In the genomic region with DNA sequence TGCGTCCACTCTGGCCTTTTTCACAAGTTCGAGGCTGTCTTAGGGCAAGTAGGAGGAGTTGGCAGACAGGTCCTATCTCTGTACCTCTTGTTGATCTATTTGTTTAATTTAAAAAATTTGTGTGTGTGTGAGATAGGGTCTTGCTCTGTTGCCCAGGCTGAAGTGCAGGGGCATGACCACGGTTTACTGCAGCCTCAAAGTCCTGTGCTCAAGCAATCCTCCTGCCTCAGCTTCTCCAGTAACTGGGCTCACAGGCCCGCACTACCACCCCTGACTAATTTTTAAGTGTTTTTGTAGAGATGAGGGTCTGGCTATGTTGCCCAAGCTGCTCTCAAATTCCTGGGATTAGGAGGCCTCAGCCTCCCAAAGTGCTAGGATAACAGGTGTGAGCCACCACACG, we compare ENCODE assay signal across 19 cellular contexts. TPM values are rescaled to one million over a fixed set of nuclear protein-coding genes. Genes with fewer than 3 reads are reported as not detected.
DNase-seq lines count a peak whose midpoint lies in the region; ATAC-seq, FAIRE-seq and TF ChIP-seq lines count a peak whose summit lies in the region.
"Had no signal": no experiment of that assay in that cellular context is flagged by ENCODE, and none has a peak within 500 bp of the region (broad histone marks: within the 10 kb centered on the region; RNA-seq: fewer than 3 reads in every experiment).

No MANE protein-coding gene starts in this region.

- ATAC-seq in HepG2 (no peak), right lobe of liver (no peak), GM18873 (IDR thresholded peaks at IDR 0.05; ENCODE audit: low FRiP score, unreplicated experiment) (no peak)
- ATAC-seq: GM12878 had no signal

- peaks cover 5% of the 10 kb centered on the region for H3K79me2 ChIP-seq in HepG2 (ENCODE audit: insufficient read depth, low read length)

- H4K8ac ChIP-seq in mesenchymal stem cell (ENCODE audit: low read length), result no peak overlapping the region

- 93% methylated on average over 5 of the region's 5 CpGs for WGBS in HepG2 (ENCODE audit: low lambda C conversion rate)
- 94% methylated on average over 2 of the region's 5 CpGs for WGBS in right lobe of liver (ENCODE audit: insufficient coverage, low coverage, low lambda C conversion rate, missing lambda C conversion rate)
- 95% methylated on average over 4 of the region's 5 CpGs for WGBS in mesenchymal stem cell

- H2BK15ac ChIP-seq in mesenchymal stem cell (ENCODE audit: low read depth, poor library complexity, severe bottlenecking), result peak overlapping the region; percentile 86

- H3K14ac ChIP-seq in mesenchymal stem cell (ENCODE audit: low read length in 2 of 2), result no peak overlapping the region

- peak overlapping the region in 1 of 2 experiments; percentile 12 for H3K4ac ChIP-seq in mesenchymal stem cell (ENCODE audit: low read depth in 1 of 2, low read length in 2 of 2)

- DNase-seq in HepG2 (ENCODE audit: low spot score), result no peak
- no peak for DNase-seq in right lobe of liver
- no peak for DNase-seq in RWPE1 (ENCODE audit: low spot score)
- DNase-seq in mesenchymal stem cell, result no peak
- DNase-seq in colonic mucosa, result no peak
- no peak for DNase-seq in NCI-H2029 treated with DMSO at 0.1 percent for 48 hours (lab: John Stamatoyannopoulos, UW)
- DNase-seq in MG63, result no peak
- DNase-seq: 8988T; ACHN; CD4-positive, CD25-positive, alpha-beta regulatory T cell; DMS79; GM23248; H7; HFFc6 had no signal

- no peak overlapping the region for H2BK120ac ChIP-seq in mesenchymal stem cell (ENCODE audit: low read depth, low read length)

- H3K4me3 ChIP-seq in HepG2 (replicated peaks in 1 of 3; ENCODE audit: insufficient read depth in 1 of 3, low read depth in 2 of 3, low read length in 3 of 3) (no peak overlapping the region), right lobe of liver (no peak overlapping the region), mesenchymal stem cell (ENCODE audit: insufficient read depth in 1 of 2, low read depth in 1 of 2, low read length in 2 of 2) (no peak overlapping the region), colonic mucosa (no peak overlapping the region), MG63 (no peak overlapping the region)
- H3K4me3 ChIP-seq: BLaER1 treated with 17β-estradiol and CSF1 and Interleukin-3, amounts not matched to agents 10 nM and 100 nM; GM12878; GM23248 had no signal

- intact Hi-C loops in HepG2 (cut with micrococcal nuclease; ENCODE audit: unreplicated experiment), result no loop called here
- intact Hi-C loops in right lobe of liver (cut with DNase I), result no loop called here
- intact Hi-C loops in colonic mucosa (cut with DNase I), result no loop called here

- BruUV-seq in HepG2 (replicated peaks; lab: Mats Ljungman, UMichigan), result no TSS peak

- H3K4me1 ChIP-seq in HepG2 (ENCODE audit: insufficient read depth, low read length) (peaks cover 49% of the 10 kb centered on the region), right lobe of liver (peaks cover 0 to 11% (median 8%) of the 10 kb centered on the region in 4 donors), mesenchymal stem cell (ENCODE audit: control insufficient read depth, insufficient read depth, low read depth, low read length) (peaks cover 16% of the 10 kb centered on the region), colonic mucosa (no peaks in the 10 kb centered on the region)

- no peak overlapping the region for H3K9ac ChIP-seq in HepG2 (ENCODE audit: insufficient read depth, low read depth, low read length)
- H3K9ac ChIP-seq in mesenchymal stem cell (ENCODE audit: low read length), result no peak overlapping the region
- H3K9ac ChIP-seq in colonic mucosa (ENCODE audit: low read depth in 2 of 2, low read length in 2 of 2), result no peak overlapping the region
- H3K9ac ChIP-seq: BLaER1 treated with 17β-estradiol and CSF1 and Interleukin-3, amounts not matched to agents 10 nM and 100 nM; GM23248 had no signal

- H3K36me3 ChIP-seq in HepG2 (replicated peaks in 1 of 2; ENCODE audit: control insufficient read depth in 1 of 2, insufficient read depth in 2 of 2, low read length in 2 of 2) (no peaks in the 10 kb centered on the region), right lobe of liver (no peaks in the 10 kb centered on the region), mesenchymal stem cell (ENCODE audit: control insufficient read depth in 1 of 2, insufficient read depth in 2 of 2, low read depth in 1 of 2, low read length in 2 of 2) (no peaks in the 10 kb centered on the region), colonic mucosa (no peaks in the 10 kb centered on the region), MG63 (peaks cover 7% of the 10 kb centered on the region)
- H3K36me3 ChIP-seq: BLaER1 treated with 17β-estradiol and CSF1 and Interleukin-3, amounts not matched to agents 10 nM and 100 nM had no signal

- no peak for TF ChIP-seq POLR2A in HepG2 (IDR thresholded peaks at IDR 0.05; ENCODE audit: insufficient read depth in 1 of 2, low read depth in 2 of 2, low read length in 2 of 2)
- TF ChIP-seq POLR2A in right lobe of liver (IDR thresholded peaks at IDR 0.05), result no peak

- CTCF ChIA-PET in HepG2 (lab: Yijun Ruan, JAX; ENCODE audit: low intra/inter-chr PET ratio, low total read pairs) (no interaction called here), RWPE1 (lab: Yijun Ruan, JAX) (interaction anchor here (0.6 kb wide), 1 partner anchor 1134 kb away, joined by 3 read pairs; no protein-coding TSS in a partner anchor)

- peak overlapping the region; percentile 96 for H2AK5ac ChIP-seq in mesenchymal stem cell (ENCODE audit: low read length, severe bottlenecking)

- TF ChIP-seq CTCF in HepG2 (CRISPR knock-in tag; IDR thresholded peaks at IDR 0.05), result no peak
- TF ChIP-seq CTCF in right lobe of liver (IDR thresholded peaks at IDR 0.05), result no peak
- no peak for TF ChIP-seq CTCF in RWPE1 (conservative IDR thresholded peaks at IDR 0.05; ENCODE audit: low read depth)
- no peak for TF ChIP-seq CTCF in colonic mucosa (IDR thresholded peaks at IDR 0.05)

- H4K91ac ChIP-seq in mesenchymal stem cell (ENCODE audit: low read length), result no peak overlapping the region

- no peaks in the 10 kb centered on the region for H4K20me1 ChIP-seq in HepG2 (ENCODE audit: insufficient read depth, low read length)

- in situ Hi-C loops in HepG2 (cut with HindIII; ENCODE audit: extremely low pct_ligation_motif_present, low pct_unique_long_range_greater_than_20kb), result no loop called here

- TF ChIP-seq RAD21 in HepG2 (CRISPR knock-in tag; IDR thresholded peaks at IDR 0.05), result no peak

- TF ChIP-seq EP300 in HepG2 (IDR thresholded peaks at IDR 0.05; ENCODE audit: low read depth in 2 of 2, low read length in 2 of 2) (no peak), HepG2 (CRISPR knock-in tag; IDR thresholded peaks at IDR 0.05; ENCODE audit: borderline replicate concordance) (no peak)

- H3K27me3 ChIP-seq in HepG2 (ENCODE audit: control insufficient read depth in 1 of 2, insufficient read depth in 2 of 2, low read length in 2 of 2) (no peaks in the 10 kb centered on the region; a peak in 1 of 5 replicates), right lobe of liver (no peaks in the 10 kb centered on the region), mesenchymal stem cell (ENCODE audit: control insufficient read depth in 1 of 2, insufficient read depth in 1 of 2, low read length in 2 of 2) (no peaks in the 10 kb centered on the region), colonic mucosa (no peaks in the 10 kb centered on the region), MG63 (no peaks in the 10 kb centered on the region)
- H3K27me3 ChIP-seq: BLaER1 treated with 17β-estradiol and CSF1 and Interleukin-3, amounts not matched to agents 10 nM and 100 nM had no signal

- no peak overlapping the region for H2AFZ ChIP-seq in HepG2 (ENCODE audit: low read length)
- no peak overlapping the region for H2AFZ ChIP-seq in mesenchymal stem cell (ENCODE audit: low read depth, low read length)
- H2AFZ ChIP-seq: GM23248 had no signal

- H3K27ac ChIP-seq in HepG2 (ENCODE audit: extremely low read length, insufficient read depth, low read length) (no peak overlapping the region), right lobe of liver (no peak overlapping the region), RWPE1 (peak overlapping the region; percentile 14; the same call in 1 of the 2 replicates), mesenchymal stem cell (ENCODE audit: low read length, poor library complexity, severe bottlenecking) (no peak overlapping the region), colonic mucosa (no peak overlapping the region)
- H3K27ac ChIP-seq: BLaER1 treated with 17β-estradiol and CSF1 and Interleukin-3, amounts not matched to agents 10 nM and 100 nM; GM23248 had no signal

- H2BK12ac ChIP-seq in mesenchymal stem cell (ENCODE audit: low read length in 2 of 2), result peak overlapping the region in 1 of 2 experiments; percentile 9

- H3K9me3 ChIP-seq in HepG2 (ENCODE audit: low read length) (no peaks in the 10 kb centered on the region), right lobe of liver (no peaks in the 10 kb centered on the region), mesenchymal stem cell (ENCODE audit: control insufficient read depth, low read length) (no peaks in the 10 kb centered on the region), colonic mucosa (no peaks in the 10 kb centered on the region), MG63 (no peaks in the 10 kb centered on the region; the same call in 1 of the 2 replicates)
- H3K9me3 ChIP-seq: BLaER1 treated with 17β-estradiol and CSF1 and Interleukin-3, amounts not matched to agents 10 nM and 100 nM had no signal

- no peak overlapping the region for H2BK5ac ChIP-seq in mesenchymal stem cell (ENCODE audit: low read depth, low read length, poor library complexity, severe bottlenecking)

- H3K18ac ChIP-seq in mesenchymal stem cell (ENCODE audit: low read depth in 1 of 2, low read length in 2 of 2), result no peak overlapping the region

- H3K79me1 ChIP-seq in mesenchymal stem cell (replicated peaks; ENCODE audit: low read length, poor library complexity, severe bottlenecking), result peaks cover 5% of the 10 kb centered on the region

- POLR2A ChIA-PET in HepG2 (lab: Yijun Ruan, JAX) (no interaction called here), RWPE1 (lab: Yijun Ruan, JAX; ENCODE audit: low non-redundant PET) (no interaction called here)

- FAIRE-seq in HepG2 (lab: Jason Lieb, UNC), result no peak
- FAIRE-seq: GM12878, GM18507, HTR-8/SVneo had no signal

- H3K23ac ChIP-seq in mesenchymal stem cell (ENCODE audit: low read length in 2 of 2), result no peak overlapping the region

- no peak overlapping the region for H3K4me2 ChIP-seq in HepG2 (ENCODE audit: low read depth, low read length)
- H3K4me2 ChIP-seq in mesenchymal stem cell (ENCODE audit: low read length, poor library complexity, severe bottlenecking), result no peak overlapping the region
- H3K4me2 ChIP-seq: BLaER1 treated with 17β-estradiol and CSF1 and Interleukin-3, amounts not matched to agents 10 nM and 100 nM had no signal

RNA-seq across cellular contexts. Expression of gene SLC35F6, which starts 4.2 kb away (rescaled TPM):
- total RNA-seq in HepG2 (2016; rRNA removed; fragmentation: Illumina TruSeq; extraction: Trizol), result 11.8 and 21.2 TPM in 2 replicates
- 3.5 and 3.7 TPM in 2 replicates for total RNA-seq in HepG2 (2016; cell fraction: cytosol; rRNA removed; fragmentation: Illumina TruSeq; extraction: Trizol; ENCODE audit: low read depth)
- 9.9 and 20.3 TPM in 2 replicates for total RNA-seq in HepG2 (2016; cell fraction: insoluble cytoplasmic fraction; rRNA removed; fragmentation: Illumina TruSeq; extraction: Trizol)
- 14.2 and 15.5 TPM in 2 replicates for total RNA-seq in HepG2 (2016; cell fraction: membrane; rRNA removed; fragmentation: Illumina TruSeq; extraction: Trizol)
- total RNA-seq in HepG2 (2016; cell fraction: nucleus; rRNA removed; fragmentation: Illumina TruSeq; extraction: Trizol), result 19.3 and 24.0 TPM in 2 replicates
- 15.2 and 19.2 TPM in 2 replicates for polyA plus RNA-seq in HepG2 (2011; rRNA removed)
- 16.7 and 16.8 TPM in 2 replicates for polyA plus RNA-seq in HepG2 (2011; cell fraction: cytosol; rRNA removed)
- 12.0 and 12.7 TPM in 2 replicates for polyA plus RNA-seq in HepG2 (2011; cell fraction: nucleus; rRNA removed)
- polyA plus RNA-seq in HepG2 (2012), result 7.1 and 9.5 TPM in 2 replicates
- 2.7 and 3.6 TPM in 2 replicates for polyA plus RNA-seq in HepG2 (2016; cell fraction: cytosol; fragmentation: Illumina TruSeq; extraction: Trizol; ENCODE audit: low read depth)
- 7.6 and 11.6 TPM in 2 replicates for polyA plus RNA-seq in HepG2 (2016; cell fraction: insoluble cytoplasmic fraction; fragmentation: Illumina TruSeq; extraction: Trizol; ENCODE audit: low read depth)
- polyA plus RNA-seq in HepG2 (2016; cell fraction: membrane; fragmentation: Illumina TruSeq; extraction: Trizol; ENCODE audit: low read depth), result 8.6 and 8.7 TPM in 2 replicates
- polyA plus RNA-seq in HepG2 (2016; cell fraction: nucleus; fragmentation: Illumina TruSeq; extraction: Trizol; ENCODE audit: insufficient read depth, low read depth), result 26.2 and 26.3 TPM in 2 replicates
- polyA minus RNA-seq in HepG2 (2011; rRNA and poly(A)+ RNA removed; ENCODE audit: low replicate concordance), result 75.6 and 115 TPM in 2 replicates
- 19.2 and 22.7 TPM in 2 replicates for polyA minus RNA-seq in HepG2 (2011; cell fraction: cytosol; rRNA and poly(A)+ RNA removed)
- polyA minus RNA-seq in HepG2 (2011; cell fraction: nucleus; rRNA and poly(A)+ RNA removed), result 13.9 and 16.2 TPM in 2 replicates
- total RNA-seq in right lobe of liver, result 10 to 100 TPM; 14.2 to 73.9 (median 27.2) TPM
- 62.3 TPM for polyA plus RNA-seq in mesenchymal stem cell (2013, experiment 1 of 2)
- polyA plus RNA-seq in mesenchymal stem cell (2013, experiment 2 of 2), result 60.2 TPM
- total RNA-seq in colonic mucosa, result 10 to 100 TPM; 24.8 to 29.1 TPM
- 18.9 and 31.0 TPM in 2 replicates for total RNA-seq in MG63 (2014; rRNA removed; shearing (Covaris generic); ENCODE audit: low replicate concordance)

RNA-seq across cellular contexts. Expression of gene CENPA, which starts 26.0 kb away (rescaled TPM):
- total RNA-seq in HepG2 (2016; rRNA removed; fragmentation: Illumina TruSeq; extraction: Trizol), result 38.5 and 45.8 TPM in 2 replicates
- total RNA-seq in HepG2 (2016; cell fraction: cytosol; rRNA removed; fragmentation: Illumina TruSeq; extraction: Trizol; ENCODE audit: low read depth), result 27.1 and 37.2 TPM in 2 replicates
- 39.2 and 39.7 TPM in 2 replicates for total RNA-seq in HepG2 (2016; cell fraction: insoluble cytoplasmic fraction; rRNA removed; fragmentation: Illumina TruSeq; extraction: Trizol)
- total RNA-seq in HepG2 (2016; cell fraction: membrane; rRNA removed; fragmentation: Illumina TruSeq; extraction: Trizol), result 50.6 and 55.2 TPM in 2 replicates
- total RNA-seq in HepG2 (2016; cell fraction: nucleus; rRNA removed; fragmentation: Illumina TruSeq; extraction: Trizol), result 16.6 and 16.9 TPM in 2 replicates
- 19.6 and 28.5 TPM in 2 replicates for polyA plus RNA-seq in HepG2 (2011; rRNA removed)
- 18.7 and 25.1 TPM in 2 replicates for polyA plus RNA-seq in HepG2 (2011; cell fraction: cytosol; rRNA removed)
- polyA plus RNA-seq in HepG2 (2011; cell fraction: nucleus; rRNA removed), result 8.8 and 11.8 TPM in 2 replicates
- 10.6 and 18.8 TPM in 2 replicates for polyA plus RNA-seq in HepG2 (2012)
- 28.0 and 40.7 TPM in 2 replicates for polyA plus RNA-seq in HepG2 (2016; cell fraction: cytosol; fragmentation: Illumina TruSeq; extraction: Trizol; ENCODE audit: low read depth)
- 52.5 and 56.7 TPM in 2 replicates for polyA plus RNA-seq in HepG2 (2016; cell fraction: insoluble cytoplasmic fraction; fragmentation: Illumina TruSeq; extraction: Trizol; ENCODE audit: low read depth)
- 39.4 and 51.0 TPM in 2 replicates for polyA plus RNA-seq in HepG2 (2016; cell fraction: membrane; fragmentation: Illumina TruSeq; extraction: Trizol; ENCODE audit: low read depth)
- 36.5 and 39.2 TPM in 2 replicates for polyA plus RNA-seq in HepG2 (2016; cell fraction: nucleus; fragmentation: Illumina TruSeq; extraction: Trizol; ENCODE audit: insufficient read depth, low read depth)
- polyA minus RNA-seq in HepG2 (2011; rRNA and poly(A)+ RNA removed; ENCODE audit: low replicate concordance), result 18.6 and 61.4 TPM in 2 replicates
- 6.7 and 8.0 TPM in 2 replicates for polyA minus RNA-seq in HepG2 (2011; cell fraction: cytosol; rRNA and poly(A)+ RNA removed)
- 9.1 and 11.3 TPM in 2 replicates for polyA minus RNA-seq in HepG2 (2011; cell fraction: nucleus; rRNA and poly(A)+ RNA removed)
- 1 to 10 TPM in 1 of 6 experiments, under 1 TPM in 4, not detected in 1; 0.18 to 1.3 (median 0.56) TPM for total RNA-seq in right lobe of liver
- 3.5 TPM for polyA plus RNA-seq in mesenchymal stem cell (2013, experiment 1 of 2)
- polyA plus RNA-seq in mesenchymal stem cell (2013, experiment 2 of 2), result 3.1 TPM
- 10 to 100 TPM in 1 of 2 donors, 1 to 10 TPM in 1; 6.5 to 22.7 TPM for total RNA-seq in colonic mucosa
- total RNA-seq in MG63 (2014; rRNA removed; shearing (Covaris generic); ENCODE audit: low replicate concordance), result 19.8 and 24.5 TPM in 2 replicates
